ENCODE assay signal across 1 cellular context in genomic region chr1:45116820-45117219, GRCh38.
A peak's percentile ranks its signal among the peaks of the same experiment; 100 is the strongest.
TF ChIP-seq lines count a peak whose summit lies in the region.

No MANE protein-coding gene starts in this region.

TF ChIP-seq in HepG2, 621 proteins besides CTCF, POLR2A, EP300 and RAD21 (continued from another document):
- TF ChIP-seq FOXP1 (IDR thresholded peaks at IDR 0.05) (no peak), FOXP1 (CRISPR knock-in tag; IDR thresholded peaks at IDR 0.05) (peak; percentile 38; the same call in 1 of the 2 replicates), ZNF292 (CRISPR knock-in tag; IDR thresholded peaks at IDR 0.05; ENCODE audit: borderline replicate concordance, low read depth) (no peak), RARA (CRISPR knock-in tag; IDR thresholded peaks at IDR 0.05) (0 out of 2 replicates have a peak, but pooled peaks have one; percentile 19), ZBED4 (CRISPR knock-in tag; IDR thresholded peaks at IDR 0.05; ENCODE audit: borderline replicate concordance) (no peak), ZMYM4 (CRISPR knock-in tag; IDR thresholded peaks at IDR 0.05) (no peak), SRSF9 (IDR thresholded peaks at IDR 0.05; ENCODE audit: borderline replicate concordance, insufficient read depth, low read depth, low read length, poor library complexity, severe bottlenecking) (no peak), CEBPG (CRISPR knock-in tag; IDR thresholded peaks at IDR 0.05) (0 out of 2 replicates have a peak, but pooled peaks have one; percentile 29), FOXA3 (CRISPR knock-in tag; IDR thresholded peaks at IDR 0.05) (0 out of 2 replicates have a peak, but pooled peaks have one; percentile 19), RAD51 (IDR thresholded peaks at IDR 0.05; ENCODE audit: borderline replicate concordance) (no peak), CEBPB (IDR thresholded peaks at IDR 0.05; ENCODE audit: borderline replicate concordance, low read depth, low read length) (peak; percentile 59)
- TF ChIP-seq, protein P1, sequence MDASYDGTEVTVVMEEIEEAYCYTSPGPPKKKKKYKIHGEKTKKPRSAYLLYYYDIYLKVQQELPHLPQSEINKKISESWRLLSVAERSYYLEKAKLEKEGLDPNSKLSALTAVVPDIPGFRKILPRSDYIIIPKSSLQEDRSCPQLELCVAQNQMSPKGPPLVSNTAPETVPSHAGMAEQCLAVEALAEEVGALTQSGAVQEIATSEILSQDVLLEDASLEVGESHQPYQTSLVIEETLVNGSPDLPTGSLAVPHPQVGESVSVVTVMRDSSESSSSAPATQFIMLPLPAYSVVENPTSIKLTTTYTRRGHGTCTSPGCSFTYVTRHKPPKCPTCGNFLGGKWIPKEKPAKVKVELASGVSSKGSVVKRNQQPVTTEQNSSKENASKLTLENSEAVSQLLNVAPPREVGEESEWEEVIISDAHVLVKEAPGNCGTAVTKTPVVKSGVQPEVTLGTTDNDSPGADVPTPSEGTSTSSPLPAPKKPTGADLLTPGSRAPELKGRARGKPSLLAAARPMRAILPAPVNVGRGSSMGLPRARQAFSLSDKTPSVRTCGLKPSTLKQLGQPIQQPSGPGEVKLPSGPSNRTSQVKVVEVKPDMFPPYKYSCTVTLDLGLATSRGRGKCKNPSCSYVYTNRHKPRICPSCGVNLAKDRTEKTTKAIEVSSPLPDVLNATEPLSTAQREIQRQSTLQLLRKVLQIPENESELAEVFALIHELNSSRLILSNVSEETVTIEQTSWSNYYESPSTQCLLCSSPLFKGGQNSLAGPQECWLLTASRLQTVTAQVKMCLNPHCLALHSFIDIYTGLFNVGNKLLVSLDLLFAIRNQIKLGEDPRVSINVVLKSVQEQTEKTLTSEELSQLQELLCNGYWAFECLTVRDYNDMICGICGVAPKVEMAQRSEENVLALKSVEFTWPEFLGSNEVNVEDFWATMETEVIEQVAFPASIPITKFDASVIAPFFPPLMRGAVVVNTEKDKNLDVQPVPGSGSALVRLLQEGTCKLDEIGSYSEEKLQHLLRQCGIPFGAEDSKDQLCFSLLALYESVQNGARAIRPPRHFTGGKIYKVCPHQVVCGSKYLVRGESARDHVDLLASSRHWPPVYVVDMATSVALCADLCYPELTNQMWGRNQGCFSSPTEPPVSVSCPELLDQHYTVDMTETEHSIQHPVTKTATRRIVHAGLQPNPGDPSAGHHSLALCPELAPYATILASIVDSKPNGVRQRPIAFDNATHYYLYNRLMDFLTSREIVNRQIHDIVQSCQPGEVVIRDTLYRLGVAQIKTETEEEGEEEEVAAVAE (CRISPR knock-in tag; IDR thresholded peaks at IDR 0.05; ENCODE audit: borderline replicate concordance), result no peak
